27 cellular contexts compared by ENCODE assay signal in the genomic region with DNA sequence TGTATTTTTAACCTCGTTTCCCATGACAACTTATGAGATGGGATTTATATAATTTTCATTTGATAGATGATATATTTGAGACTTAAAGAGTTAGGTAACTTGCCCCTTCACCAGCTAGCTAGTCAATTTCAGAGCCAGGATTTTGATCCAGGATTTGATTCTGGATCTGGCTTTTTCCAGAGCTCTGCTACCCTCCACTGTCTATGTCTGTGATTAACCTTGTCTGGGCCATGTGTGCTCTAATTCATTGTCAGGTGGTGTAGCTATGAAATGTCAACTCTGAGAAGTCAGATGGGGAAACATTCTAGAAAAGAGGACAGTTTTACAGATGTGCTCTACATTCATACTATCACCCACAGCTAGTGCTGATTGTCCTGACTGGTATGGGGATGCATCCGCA. TPM values are rescaled to one million over a fixed set of nuclear protein-coding genes. Genes with fewer than 3 reads are reported as not detected.
"Had no signal": no experiment of that assay in that cellular context is flagged by ENCODE, and none has a peak within 500 bp of the region (broad histone marks: within the 10 kb centered on the region; RNA-seq: fewer than 3 reads in every experiment).

No MANE protein-coding gene starts in this region.

- H3K9me3 ChIP-seq: stomach, suprapubic skin, testis, thoracic aorta, thyroid gland, tibial artery, tibial nerve, transverse colon, upper lobe of left lung, upper lobe of right lung, uterus, vagina had no signal

- DNase-seq: stimulated activated CD4-positive, alpha-beta T cell treated with anti-CD3 and anti-CD28 coated beads, Interleukin-2, amount 100 ng/mL, for 48 hours; stimulated activated CD4-positive, alpha-beta T cell treated with anti-CD3 and anti-CD28 coated beads, Interleukin-4, amount 100 ng/mL, for 1 hour; stimulated activated CD4-positive, alpha-beta T cell treated with anti-CD3 and anti-CD28 coated beads, Interleukin-4, amount 100 ng/mL, for 24 hours; stimulated activated CD4-positive, alpha-beta T cell treated with anti-CD3 and anti-CD28 coated beads, Interleukin-4, amount 100 ng/mL, for 4 hours; stimulated activated CD8-positive, alpha-beta memory T cell treated with anti-CD3 and anti-CD28 coated beads, Interleukin-4, amount 100 ng/mL, for 48 hours; stimulated activated naive B cell treated with anti-CD40 and anti-IgM and Interleukin-4, amounts not matched to agents 10 μg/mL and 1 μg/mL and 100 μg/mL, for 72 hours; stimulated activated naive CD4-positive, alpha-beta T cell; stimulated activated naive CD4-positive, alpha-beta T cell treated with Interleukin-2 at 50 U/mL for 16 hours; stimulated activated naive CD8-positive, alpha-beta T cell treated with anti-CD3 and anti-CD28 coated beads, Interleukin-15, amount 100 ng/mL, for 72 hours; stimulated activated naive CD8-positive, alpha-beta T cell treated with anti-CD3 and anti-CD28 coated beads, Interleukin-15, Interleukin-2, amounts not matched to agents 100 U/mL and 50 U/mL, for 24 hours; stomach; substantia nigra; testis; thyroid gland; tibial artery; transverse colon; trophoblast cell; upper lobe of left lung; upper lobe of right lung; uterus had no signal

- H3K4me3 ChIP-seq: stomach, suprapubic skin, testis, thoracic aorta, thyroid gland, tibial artery, tibial nerve, transverse colon, upper lobe of left lung, upper lobe of right lung, uterus, vagina had no signal

- ATAC-seq: stimulated activated effector memory CD8-positive, alpha-beta T cell treated with anti-CD3 and anti-CD28 coated beads, Interleukin-12 subunit alpha, Interleukin-12 subunit beta, amount 100 ng/mL, for 72 hours; stimulated activated memory B cell treated with anti-CD40 and anti-IgM and Interleukin-4, amounts not matched to agents 10 μg/mL and 1 μg/mL and 100 μg/mL, for 72 hours; stimulated activated naive B cell treated with anti-CD40 and anti-IgM and Interleukin-4, amounts not matched to agents 10 μg/mL and 1 μg/mL and 100 μg/mL, for 72 hours; stimulated activated naive CD8-positive, alpha-beta T cell treated with anti-CD3 and anti-CD28 coated beads, Interleukin-15, amount 100 ng/mL, for 72 hours; stimulated activated naive CD8-positive, alpha-beta T cell treated with anti-CD3 and anti-CD28 coated beads, Interleukin-15, Interleukin-2, amounts not matched to agents 100 U/mL and 50 U/mL, for 24 hours; upper lobe of right lung had no signal

- H3K27ac ChIP-seq: stomach, suprapubic skin, testis, thoracic aorta, thyroid gland, tibial artery, tibial nerve, transverse colon, upper lobe of left lung, upper lobe of right lung, uterus, vagina had no signal

- H3K36me3 ChIP-seq: stomach, suprapubic skin, thoracic aorta, thyroid gland, tibial artery, tibial nerve, transverse colon, upper lobe of left lung, upper lobe of right lung, uterus, vagina had no signal

- FAIRE-seq: urothelium cell line had no signal

- H3K4me1 ChIP-seq: stomach, testis, thyroid gland, upper lobe of left lung, upper lobe of right lung, uterus, vagina had no signal

- H3K27me3 ChIP-seq: stomach, suprapubic skin, testis, thyroid gland, tibial artery, tibial nerve, transverse colon, upper lobe of left lung, upper lobe of right lung, uterus, vagina had no signal

RNA-seq across cellular contexts. Expression of a gene that starts 42.5 kb away (rescaled TPM):
- total RNA-seq: stomach, uterus, vagina had no signal
